Comparison of ENCODE assay signal across 1 cellular context in genomic region chr10:74433993-74434392, GRCh38.
TF ChIP-seq lines count a peak whose summit lies in the region.

No MANE protein-coding gene starts in this region.

TF ChIP-seq in K562, 482 proteins besides CTCF, POLR2A, EP300 and RAD21 (continued from another document):
- no peak for TF ChIP-seq ARID4B (CRISPR knock-in tag; IDR thresholded peaks at IDR 0.05)
- TF ChIP-seq PKNOX1 (IDR thresholded peaks at IDR 0.05), result 0 out of 2 replicates have a peak, but pooled peaks have one; percentile 9
- TF ChIP-seq ZNF311 (CRISPR knock-in tag; IDR thresholded peaks at IDR 0.05), result no peak
- TF ChIP-seq PBX2 (CRISPR knock-in tag; IDR thresholded peaks at IDR 0.05; ENCODE audit: low read depth), result no peak
- TF ChIP-seq PBX2 (tag; conservative IDR thresholded peaks at IDR 0.05; ENCODE audit: low read depth), result peak; percentile 34; the same call in 1 of the 2 replicates
- no peak for TF ChIP-seq XRCC4 (IDR thresholded peaks at IDR 0.05; ENCODE audit: extremely low read depth, insufficient read depth, insufficient read length)
- TF ChIP-seq POLR3G (IDR thresholded peaks at IDR 0.05; ENCODE audit: extremely low read depth, insufficient read length, insufficient replicate concordance), result no peak
- TF ChIP-seq ZNF282 (CRISPR knock-in tag; IDR thresholded peaks at IDR 0.05), result no peak
- TF ChIP-seq MECOM (CRISPR knock-in tag; IDR thresholded peaks at IDR 0.05), result peak; percentile 80; the same call in 1 of the 2 replicates
- no peak for TF ChIP-seq ZNF764 (CRISPR knock-in tag; IDR thresholded peaks at IDR 0.05; ENCODE audit: low read depth)
- no peak for TF ChIP-seq FOS (IDR thresholded peaks at IDR 0.05; ENCODE audit: extremely low read depth, insufficient read length)
- TF ChIP-seq MEIS2 (IDR thresholded peaks at IDR 0.05; ENCODE audit: partially characterized antibody), result peak; percentile 77
- no peak for TF ChIP-seq MXI1 (IDR thresholded peaks at IDR 0.05; ENCODE audit: low read depth, low read length)
- no peak for TF ChIP-seq DNMT1 (IDR thresholded peaks at IDR 0.05)
- no peak for TF ChIP-seq CBX3 (IDR thresholded peaks at IDR 0.05; ENCODE audit: borderline replicate concordance in 1 of 2, low read length in 2 of 2)
- no peak for TF ChIP-seq SMARCA5 (IDR thresholded peaks at IDR 0.05)
- TF ChIP-seq ZFP1 (CRISPR knock-in tag; IDR thresholded peaks at IDR 0.05), result no peak
- no peak for TF ChIP-seq ZEB2 (IDR thresholded peaks at IDR 0.05)
